12 cellular contexts compared by ENCODE assay signal in the genomic region with DNA sequence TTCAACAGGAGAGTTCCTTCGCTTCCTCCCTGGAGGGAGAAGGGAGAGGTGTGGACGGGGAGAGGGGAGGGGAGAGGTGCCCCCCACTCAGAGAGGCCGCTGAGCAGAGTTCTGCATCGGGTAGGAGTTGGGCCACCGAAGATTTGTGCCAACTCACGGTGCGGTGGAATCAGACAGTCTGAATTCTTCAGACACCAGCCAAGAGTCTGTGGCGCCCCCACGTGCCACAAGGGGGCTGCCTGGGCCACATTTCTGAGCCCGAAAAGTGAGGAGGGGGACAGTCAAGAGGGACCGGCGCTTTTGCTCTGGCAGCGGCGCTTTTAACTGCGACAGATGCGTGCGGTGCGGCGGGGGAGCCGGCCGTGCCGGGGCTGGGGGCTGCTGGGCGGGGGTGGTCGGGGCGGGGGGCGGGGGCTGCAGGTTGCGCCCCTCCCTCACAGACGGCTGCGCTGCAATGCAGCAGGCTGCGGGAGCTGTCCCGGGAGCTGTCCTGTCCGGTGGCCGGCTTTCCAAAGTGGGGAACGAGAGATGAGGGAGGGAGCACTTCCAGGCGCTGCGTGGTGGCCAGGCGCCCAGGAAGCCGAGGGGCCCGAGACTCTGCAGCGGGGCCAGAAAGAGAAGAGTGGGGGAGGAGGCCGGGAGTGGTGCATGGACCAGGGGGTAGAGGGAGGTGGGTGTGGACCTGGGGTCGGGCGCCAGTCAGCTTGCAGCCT. TPM values are rescaled to one million over a fixed set of nuclear protein-coding genes. Genes with fewer than 3 reads are reported as not detected.
DNase-seq lines count a peak whose midpoint lies in the region; FAIRE-seq and TF ChIP-seq lines count a peak whose summit lies in the region.
"Had no signal": no experiment of that assay in that cellular context is flagged by ENCODE, and none has a peak within 500 bp of the region (broad histone marks: within the 10 kb centered on the region; RNA-seq: fewer than 3 reads in every experiment).

No MANE protein-coding gene starts in this region.

- H3K9ac ChIP-seq in H1 (replicated peaks in 1 of 4; ENCODE audit: extremely low read depth in 1 of 4, low read depth in 3 of 4, low read length in 3 of 4): no peak overlapping the region

- peak overlapping the region; percentile 59 to 94 for H3K4me2 ChIP-seq in H1 (ENCODE audit: insufficient read depth in 1 of 2, low read depth in 2 of 2, low read length in 2 of 2)

- H3K18ac ChIP-seq in H1 (ENCODE audit: extremely low read depth, low read length): 0 out of 2 replicates have a peak overlapping the region, but pooled peaks have one; percentile 29

- 2% methylated on average over 8 of the region's 43 CpGs; no CpG with 5 or more reads in 1 of the 2 experiments for WGBS in H1 (ENCODE audit: extremely low coverage in 1 of 2, insufficient coverage in 1 of 2, insufficient read length in 1 of 2, insufficient replicate concordance in 2 of 2, low coverage in 1 of 2, low lambda C conversion rate in 2 of 2, missing lambda C conversion rate in 1 of 2), 2 experiments
- 20 to 30% (median 25%) methylated on average over 40 to 43 of the region's 43 CpGs for WGBS in stomach, 5 donors

- no peak for TF ChIP-seq POLR2A in H1 (IDR thresholded peaks at IDR 0.05; ENCODE audit: control extremely low read depth in 1 of 2, low read depth in 2 of 2, low read length in 2 of 2)
- TF ChIP-seq POLR2A in stomach (IDR thresholded peaks at IDR 0.05): no peak

- TF ChIP-seq CTCF in LNCaP clone FGC (IDR thresholded peaks at IDR 0.05; ENCODE audit: control insufficient read depth, extremely low read depth, insufficient read depth) (peak; percentile 41), H1 (IDR thresholded peaks at IDR 0.05; ENCODE audit: control extremely low read depth in 1 of 3, insufficient read depth in 1 of 3, low read depth in 1 of 3, low read length in 3 of 3) (peak; percentile 67 to 78 (median 76)), nephron progenitor cell (IDR thresholded peaks at IDR 0.05) (peak; percentile 60), stomach (IDR thresholded peaks at IDR 0.05) (no peak)

- no peak overlapping the region for H2AK5ac ChIP-seq in H1 (ENCODE audit: low read depth, low read length)

- no peaks in the 10 kb centered on the region for H3K79me1 ChIP-seq in H1 (ENCODE audit: low read depth, low read length)

- H3K27me3 Mint-ChIP-seq in nephron progenitor cell (ENCODE audit: low read depth, poor library complexity): peaks cover 68% of the 10 kb centered on the region

- peaks cover 58% of the 10 kb centered on the region for H3K4me1 Mint-ChIP-seq in nephron progenitor cell
- H3K4me1 Mint-ChIP-seq: IgD-negative memory B cell had no signal

- no peak overlapping the region for H2AFZ ChIP-seq in H1 (ENCODE audit: low read length)

- no peak overlapping the region for H2BK5ac ChIP-seq in H1 (ENCODE audit: low read depth, low read length)

- H3K23me2 ChIP-seq in H1 (ENCODE audit: low read depth, low read length): peaks cover 7% of the 10 kb centered on the region

- H3K4me3 Mint-ChIP-seq in nephron progenitor cell: peak overlapping the region; percentile 81
- H3K4me3 Mint-ChIP-seq: IgD-negative memory B cell had no signal

- no peak overlapping the region for H3K27ac ChIP-seq in H1 (ENCODE audit: low read depth, low read length)
- H3K27ac ChIP-seq in stomach: no peak overlapping the region
- H3K27ac ChIP-seq: 22Rv1, coronary artery had no signal

- FAIRE-seq in H1 (lab: Jason Lieb, UNC): no peak

- no peak overlapping the region for H2BK12ac ChIP-seq in H1 (ENCODE audit: low read depth, low read length)

- CTCF ChIA-PET in H1 (lab: Charles Lee; ENCODE audit: partially characterized antibody): interaction anchor here (0.6 to 3.4 kb wide), 11 partner anchors 12 to 1229 kb away, joined by 3 to 20 read pairs (median 4); no protein-coding TSS in a partner anchor

- H3K9me3 ChIP-seq in H1 (ENCODE audit: insufficient read depth in 2 of 2, low read depth in 1 of 2, low read length in 1 of 2) (peaks cover 0 to 8% of the 10 kb centered on the region in 2 experiments; a peak in 1 of 4 replicates), stomach (no peaks in the 10 kb centered on the region)

- POLR2A ChIA-PET in H1 (lab: Charles Lee; ENCODE audit: partially characterized antibody): no interaction called here

- H3K27me3 ChIP-seq in H1 (replicated peaks in 1 of 4; ENCODE audit: control insufficient read depth in 3 of 4, extremely low read depth in 1 of 4, insufficient read depth in 3 of 4, low read length in 3 of 4): peaks cover 3 to 32% (median 30%) of the 10 kb centered on the region in 4 experiments
- peaks cover 0 to 80% (median 45%) of the 10 kb centered on the region in 3 donors for H3K27me3 ChIP-seq in stomach

- H4K5ac ChIP-seq in H1 (ENCODE audit: insufficient read length, low read depth, low read length): no peak overlapping the region

- TF ChIP-seq EP300 in H1 (IDR thresholded peaks at IDR 0.05; ENCODE audit: borderline replicate concordance in 1 of 2, low read depth in 2 of 2, low read length in 2 of 2) (no peak), stomach (IDR thresholded peaks at IDR 0.05) (no peak)

- H2BK120ac ChIP-seq in H1 (replicated peaks; ENCODE audit: low read depth, low read length): no peak overlapping the region

- no peak overlapping the region for H3K23ac ChIP-seq in H1 (ENCODE audit: insufficient read length)

- H4K8ac ChIP-seq in H1 (ENCODE audit: extremely low read depth, insufficient read depth, low read length): no peak overlapping the region

- H4K91ac ChIP-seq in H1 (replicated peaks; ENCODE audit: insufficient read length, low read length): no peak overlapping the region

- no peak overlapping the region for H3K4ac ChIP-seq in H1 (replicated peaks; ENCODE audit: insufficient read length, low read depth, low read length)

- no peak overlapping the region for H3K4me3 ChIP-seq in LNCaP clone FGC (ENCODE audit: low read depth, low read length)
- peak overlapping the region; percentile 28 to 68 (median 40) for H3K4me3 ChIP-seq in H1 (ENCODE audit: extremely low read depth in 1 of 4, insufficient read depth in 2 of 4, low read depth in 3 of 4, low read length in 4 of 4)
- H3K4me3 ChIP-seq in stomach: no peak overlapping the region
- H3K4me3 ChIP-seq: coronary artery had no signal

- H3K4me1 ChIP-seq in H1 (replicated peaks in 1 of 4; ENCODE audit: control insufficient read depth in 3 of 4, insufficient read depth in 4 of 4, low read length in 3 of 4): peaks cover 0 to 25% (median 7%) of the 10 kb centered on the region in 4 experiments
- peaks cover 5 to 24% (median 13%) of the 10 kb centered on the region in 4 donors for H3K4me1 ChIP-seq in stomach

- peaks cover 3% of the 10 kb centered on the region for H3K9me3 Mint-ChIP-seq in nephron progenitor cell
- H3K9me3 Mint-ChIP-seq: IgD-negative memory B cell had no signal

- intact Hi-C loops in stomach (cut with DNase I; ENCODE audit: low total_unique reads): no loop called here

- H2BK20ac ChIP-seq in H1 (ENCODE audit: low read length): no peak overlapping the region

- H3K14ac ChIP-seq in H1 (ENCODE audit: insufficient read length): no peak overlapping the region

- H2BK15ac ChIP-seq in H1 (ENCODE audit: low read length): no peak overlapping the region

- no peaks in the 10 kb centered on the region for H3K79me2 ChIP-seq in H1 (ENCODE audit: control insufficient read depth in 1 of 2, insufficient read depth in 2 of 2, low read length in 2 of 2)

- no peaks in the 10 kb centered on the region for H3K36me3 Mint-ChIP-seq in nephron progenitor cell (ENCODE audit: low read depth)
- H3K36me3 Mint-ChIP-seq: IgD-negative memory B cell had no signal

- H3K56ac ChIP-seq in H1 (replicated peaks; ENCODE audit: insufficient read length, low read depth, low read length): no peak overlapping the region

- DNase-seq in DMS 273 (lab: John Stamatoyannopoulos, UW; ENCODE audit: unreplicated experiment) (peak; percentile 48), DMS 273 treated with DMSO at 0.1 percent for 48 hours (lab: John Stamatoyannopoulos, UW) (no peak), LNCaP clone FGC (ENCODE audit: low read depth) (no peak), H1 (ENCODE audit: low read depth in 1 of 2, low spot score in 2 of 2) (peak in 1 of 2 experiments; percentile 84), nephron progenitor cell (peak; percentile 81), stomach (no peak), 8988T (no peak), hepatic stellate cell (ENCODE audit: low spot score) (no peak)

- no peak overlapping the region for H3K27ac Mint-ChIP-seq in nephron progenitor cell
- H3K27ac Mint-ChIP-seq: IgD-negative memory B cell had no signal

- TF ChIP-seq RAD21 in H1 (IDR thresholded peaks at IDR 0.05 in 1 of 2, conservative IDR thresholded peaks at IDR 0.05 in 1 of 2; ENCODE audit: low read depth in 2 of 2, low read length in 2 of 2): peak; percentile 72 to 77

- H3K36me3 ChIP-seq in H1 (ENCODE audit: control insufficient read depth in 2 of 4, insufficient read depth in 4 of 4, low read length in 3 of 4): no peaks in the 10 kb centered on the region
- peaks cover 0 to 3% (median 0%) of the 10 kb centered on the region in 4 donors for H3K36me3 ChIP-seq in stomach

- no peaks in the 10 kb centered on the region for H4K20me1 ChIP-seq in H1 (replicated peaks in 1 of 2; ENCODE audit: control insufficient read depth in 1 of 2, insufficient read depth in 2 of 2, low read length in 2 of 2)

TF ChIP-seq in H1, 55 proteins besides CTCF, POLR2A, EP300 and RAD21 (continues in another document):
- TF ChIP-seq TEAD4 (IDR thresholded peaks at IDR 0.05; ENCODE audit: low read depth, low read length) (peak; percentile 55; the same call in 1 of the 2 replicates), BACH1 (IDR thresholded peaks at IDR 0.05; ENCODE audit: low read length) (peak; percentile 75), FOSL1 (IDR thresholded peaks at IDR 0.05; ENCODE audit: insufficient read depth, low read depth, low read length) (no peak), CTBP2 (IDR thresholded peaks at IDR 0.05; ENCODE audit: borderline replicate concordance, insufficient read depth, insufficient read length, low read length) (peak; percentile 23), KDM4A (IDR thresholded peaks at IDR 0.05; ENCODE audit: low read depth, low read length, severe bottlenecking) (peak; percentile 56), EZH2 (IDR thresholded peaks at IDR 0.05; ENCODE audit: low read depth, low read length, severe bottlenecking) (peak; percentile 45)

RNA-seq across cellular contexts. Expression of gene RTL1, which starts 0.9 kb away (rescaled TPM):
- not detected in 2 replicates for total RNA-seq in H1 (2021; fragmentation: NEBNext Ultra II Directional; extraction: Animal tissue kit (Norgen Biotek cat#: 25700))
- polyA plus RNA-seq in H1 (2011; rRNA removed) (0.02 TPM in 1 of 2 replicates, not detected in the other), stomach (not detected)
- not detected for polyA plus RNA-seq in H1 (2011; cell fraction: cytosol; rRNA removed)
- 0.01 TPM for polyA plus RNA-seq in H1 (2011; cell fraction: nucleus; rRNA removed)
- not detected in 4 replicates for polyA plus RNA-seq in H1 (2012, experiment 1 of 2)
- polyA plus RNA-seq in H1 (2012, experiment 2 of 2): 0.05 TPM
- 0.02 TPM for polyA plus RNA-seq in H1 (2013, experiment 1 of 2)
- polyA plus RNA-seq in H1 (2013, experiment 2 of 2): not detected
- not detected in 2 replicates for polyA minus RNA-seq in H1 (2011; rRNA and poly(A)+ RNA removed)
- not detected for polyA minus RNA-seq in H1 (2011; cell fraction: cytosol; rRNA and poly(A)+ RNA removed)
- not detected for polyA minus RNA-seq in H1 (2011; cell fraction: nucleus; rRNA and poly(A)+ RNA removed)
- total RNA-seq in stomach: not detected
- total RNA-seq: mononuclear cell had no signal
- polyA plus RNA-seq: IgD-negative memory B cell had no signal

Comparison
In these comparisons a context has a peak if more than half of its experiments do, and no peak if none do; other contexts are left out.
1. DNase-seq: peak in DMS 273 (single experiment) and nephron progenitor cell (single experiment); none in DMS 273 treated with DMSO at 0.1 percent for 48 hours (single experiment), LNCaP clone FGC (single experiment), stomach (single experiment), 8988T (single experiment) and hepatic stellate cell (single experiment).
2. H3K4me3 ChIP-seq: peak in H1 (4 of 4); none in LNCaP clone FGC (single experiment) and stomach (0 of 4).
3. CTCF ChIP-seq: peak in LNCaP clone FGC (single experiment), H1 (3 of 3) and nephron progenitor cell (single experiment); none in stomach (0 of 7).